In the genomic region with DNA sequence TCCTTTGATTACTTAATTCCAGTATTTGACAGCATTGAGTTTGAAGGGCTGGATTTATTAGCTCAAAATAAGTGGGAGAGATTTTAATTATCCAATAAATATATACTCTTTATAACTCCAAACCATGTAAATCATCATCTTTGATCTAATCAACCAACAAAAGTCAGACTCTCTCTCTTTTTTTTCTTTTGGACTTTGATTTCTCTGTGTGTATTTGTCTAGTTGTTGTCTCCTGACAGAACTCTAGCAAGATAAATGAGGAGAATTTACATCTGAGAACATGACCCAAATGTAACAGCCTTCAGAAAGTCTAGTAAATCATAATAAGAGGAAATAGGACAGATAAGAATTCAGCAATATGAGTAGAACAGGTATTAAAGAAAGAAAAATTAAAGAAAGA, we compare ENCODE assay signal across 11 cellular contexts.
"Had no signal": no experiment of that assay in that cellular context is flagged by ENCODE, and none has a peak within 500 bp of the region (broad histone marks: within the 10 kb centered on the region; RNA-seq: fewer than 3 reads in every experiment).

No MANE protein-coding gene starts in this region.

- DNase-seq: GM23248, GOT3, H7, H9, HCEC 1CT, HFFc6 had no signal

- H3K27ac Mint-ChIP-seq: GM23338, H9, HFFc6 had no signal

- H3K9me3 ChIP-seq: HAP-1 had no signal

- H3K36me3 ChIP-seq: HAP-1 had no signal

- H3K4me3 ChIP-seq: GM23248, GM23338, HAP-1 had no signal

- H2AFZ ChIP-seq: GM23248, GM23338 had no signal

- H3K4me3 Mint-ChIP-seq: GM23338, H9, HFFc6 had no signal

- H3K4me2 ChIP-seq: GM23338 had no signal

- H3K4me1 Mint-ChIP-seq: H9 had no signal

- FAIRE-seq: H1, H54 had no signal

- H3K4me1 ChIP-seq: HAP-1 had no signal

- H3K9ac ChIP-seq: GM23248 had no signal

- H3K27ac ChIP-seq: GM23248 had no signal

- ATAC-seq: GM23338, HCT116 had no signal

- H3K9me3 Mint-ChIP-seq: GM23338, H9 had no signal
